Comparison of ENCODE assay signal across 29 cellular contexts in genomic region chr1:29389533-29390041, GRCh38.
"Had no signal": no experiment of that assay in that cellular context is flagged by ENCODE, and none has a peak within 500 bp of the region (broad histone marks: within the 10 kb centered on the region; RNA-seq: fewer than 3 reads in every experiment).

No MANE protein-coding gene starts in this region.

- H3K27ac ChIP-seq: adrenal gland, body of pancreas, dorsolateral prefrontal cortex, heart left ventricle, left lung, lower lobe of right lung, neural progenitor cell, right lobe of liver, thoracic aorta, uterus had no signal

- H3K4me3 Mint-ChIP-seq: activated CD4-positive, alpha-beta T cell treated with anti-CD3 and anti-CD28 coated beads for 36 hours; activated CD8-positive, alpha-beta T cell treated with anti-CD3 and anti-CD28 coated beads, Interleukin-2, amount 10 ng/mL, durations not matched to agents 7 days and 5 days; activated naive CD8-positive, alpha-beta T cell treated with anti-CD3 and anti-CD28 coated beads for 36 hours; effector memory CD8-positive, alpha-beta T cell; natural killer cell; neural progenitor cell; T-helper 2 cell treated with Interferon-gamma antibody and Interleukin-4, amounts not matched to agents 5 μg/mL and 100 μg/mL, for 36 hours had no signal

- H3K4me1 ChIP-seq: adrenal gland, body of pancreas, heart left ventricle, left lung, lower lobe of right lung, right lobe of liver, uterus had no signal

- DNase-seq: activated CD4-positive, alpha-beta T cell treated with anti-CD3 and anti-CD28 coated beads for 36 hours; activated CD4-positive, CD25-positive, alpha-beta regulatory T cell; activated CD8-positive, alpha-beta T cell treated with anti-CD3 and anti-CD28 coated beads, Interleukin-2, amount 10 ng/mL, durations not matched to agents 7 days and 5 days; activated effector memory CD4-positive, alpha-beta T cell treated with Interleukin-2 at 50 U/mL for 16 hours; activated naive CD4-positive, alpha-beta T cell treated with Interleukin-2 at 50 U/mL for 16 hours; activated naive CD8-positive, alpha-beta T cell treated with anti-CD3 and anti-CD28 coated beads for 36 hours; adrenal gland; aorta; body of pancreas; dorsolateral prefrontal cortex; effector memory CD8-positive, alpha-beta T cell; foreskin fibroblast; hypothalamus; kidney glomerular epithelial cell; left lung; lower lobe of right lung; mesenchymal stem cell; natural killer cell; occipital lobe; right lobe of liver; stimulated activated CD4-positive, alpha-beta T cell treated with anti-CD3 and anti-CD28 coated beads, Interleukin-4, amount 100 ng/mL, for 1 hour; stimulated activated naive CD8-positive, alpha-beta T cell treated with anti-CD3 and anti-CD28 coated beads, Interleukin-15, Interleukin-2, amounts not matched to agents 100 U/mL and 50 U/mL, for 24 hours; T-helper 1 cell; trophoblast cell; uterus had no signal

- H3K4me1 Mint-ChIP-seq: activated CD4-positive, alpha-beta T cell treated with anti-CD3 and anti-CD28 coated beads for 36 hours; activated naive CD8-positive, alpha-beta T cell treated with anti-CD3 and anti-CD28 coated beads for 36 hours; natural killer cell; neural progenitor cell had no signal

- H3K9ac ChIP-seq: neural progenitor cell had no signal

- H3K9me3 ChIP-seq: adrenal gland, body of pancreas, heart left ventricle, left lung, lower lobe of right lung, right lobe of liver, thoracic aorta, uterus had no signal

- H3K4me3 ChIP-seq: adrenal gland, body of pancreas, dorsolateral prefrontal cortex, heart left ventricle, left lung, lower lobe of right lung, neural progenitor cell, right lobe of liver, thoracic aorta, uterus had no signal

- H3K36me3 Mint-ChIP-seq: activated naive CD8-positive, alpha-beta T cell treated with anti-CD3 and anti-CD28 coated beads for 36 hours; natural killer cell; neural progenitor cell had no signal

- H3K36me3 ChIP-seq: adrenal gland, heart left ventricle, left lung, lower lobe of right lung, neural progenitor cell, right lobe of liver, thoracic aorta, uterus had no signal

- ATAC-seq: activated CD4-positive, alpha-beta T cell treated with anti-CD3 and anti-CD28 coated beads for 36 hours; activated CD8-positive, alpha-beta T cell treated with anti-CD3 and anti-CD28 coated beads, Interleukin-2, amount 10 ng/mL, durations not matched to agents 7 days and 5 days; body of pancreas; effector memory CD8-positive, alpha-beta T cell; heart left ventricle; left lung; lower lobe of right lung; natural killer cell; right lobe of liver; stimulated activated naive CD8-positive, alpha-beta T cell treated with anti-CD3 and anti-CD28 coated beads, Interleukin-15, Interleukin-2, amounts not matched to agents 100 U/mL and 50 U/mL, for 24 hours had no signal

- H3K27ac Mint-ChIP-seq: activated CD4-positive, alpha-beta T cell treated with anti-CD3 and anti-CD28 coated beads for 36 hours; activated CD8-positive, alpha-beta T cell treated with anti-CD3 and anti-CD28 coated beads, Interleukin-2, amount 10 ng/mL, durations not matched to agents 7 days and 5 days; activated naive CD8-positive, alpha-beta T cell treated with anti-CD3 and anti-CD28 coated beads for 36 hours; effector memory CD8-positive, alpha-beta T cell; natural killer cell; T-helper 2 cell treated with Interferon-gamma antibody and Interleukin-4, amounts not matched to agents 5 μg/mL and 100 μg/mL, for 36 hours had no signal

- H3K9me3 Mint-ChIP-seq: activated naive CD8-positive, alpha-beta T cell treated with anti-CD3 and anti-CD28 coated beads for 36 hours; effector memory CD8-positive, alpha-beta T cell; natural killer cell; neural progenitor cell; T-helper 2 cell treated with Interferon-gamma antibody and Interleukin-4, amounts not matched to agents 5 μg/mL and 100 μg/mL, for 36 hours had no signal

- H3K27me3 ChIP-seq: adrenal gland, body of pancreas, neural progenitor cell, right lobe of liver, uterus had no signal
